ENCODE assay signal across 25 cellular contexts in the genomic region with DNA sequence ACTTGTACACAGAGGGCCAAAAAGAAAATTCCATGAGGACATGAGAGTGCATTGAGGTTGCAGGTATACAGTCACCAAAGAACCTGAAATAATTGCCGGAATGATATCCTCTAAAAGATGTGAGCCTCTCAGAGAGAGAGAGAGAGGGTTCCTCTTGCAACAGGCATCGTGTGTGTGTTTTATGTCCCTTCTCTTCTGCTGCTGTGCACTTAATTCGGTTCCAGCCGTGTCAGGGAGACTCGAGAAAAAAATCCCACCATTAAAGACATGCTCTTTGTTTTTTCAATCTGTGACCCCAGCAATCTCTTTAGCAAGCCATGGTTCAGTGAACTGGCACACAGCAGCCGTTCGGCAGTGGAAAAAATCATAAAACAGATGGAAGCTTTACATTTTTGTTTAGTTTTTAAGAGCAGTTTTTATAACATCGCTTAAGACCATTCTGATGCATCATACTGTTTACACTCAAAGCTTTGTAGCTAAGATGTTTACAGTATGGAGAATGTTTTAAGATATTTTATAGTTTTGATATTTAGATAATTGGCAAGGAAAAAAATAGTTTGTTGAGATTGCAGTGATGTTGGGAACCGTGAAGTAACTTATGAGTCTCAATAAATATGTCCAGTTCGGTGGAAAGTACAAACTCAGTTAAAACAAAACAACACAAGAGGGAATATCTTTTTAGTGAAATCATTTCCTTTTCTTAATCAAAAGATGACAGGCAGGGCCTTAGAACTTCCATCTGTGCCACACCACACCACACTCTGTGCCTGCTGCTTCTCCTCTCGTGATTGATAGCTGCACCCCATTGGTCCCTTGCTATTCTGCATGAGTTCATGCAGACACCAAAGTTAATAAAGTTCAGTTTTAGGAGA. TPM values are rescaled to one million over a fixed set of nuclear protein-coding genes. Genes with fewer than 3 reads are reported as not detected.
DNase-seq lines count a peak whose midpoint lies in the region; ATAC-seq, FAIRE-seq and TF ChIP-seq lines count a peak whose summit lies in the region.
"Had no signal": no experiment of that assay in that cellular context is flagged by ENCODE, and none has a peak within 500 bp of the region (broad histone marks: within the 10 kb centered on the region; RNA-seq: fewer than 3 reads in every experiment).

No MANE protein-coding gene starts in this region.

- no peak for FAIRE-seq in pancreas (lab: Jason Lieb, UNC)
- FAIRE-seq: TTC549 had no signal

- ATAC-seq in GM21447 (IDR thresholded peaks at IDR 0.05; ENCODE audit: unreplicated experiment) (no peak), GM21529 (IDR thresholded peaks at IDR 0.05; ENCODE audit: unreplicated experiment) (no peak), pancreas (no peak)
- ATAC-seq: activated CD8-positive, alpha-beta memory T cell treated with anti-CD3 and anti-CD28 coated beads, Interleukin-2, amount 10 ng/mL, durations not matched to agents 7 days and 5 days; activated T-helper 17 cell treated with anti-CD3 and anti-CD28 coated beads, Interleukin-2, amount 50 U/mL, for 72 hours; gastrocnemius medialis; stimulated activated memory B cell treated with anti-CD40 and anti-IgM and Interleukin-4, amounts not matched to agents 10 μg/mL and 1 μg/mL and 100 μg/mL, for 72 hours had no signal

- H3K4me3 Mint-ChIP-seq in nephron: no peak overlapping the region
- H3K4me3 Mint-ChIP-seq: activated CD8-positive, alpha-beta memory T cell treated with anti-CD3 and anti-CD28 coated beads, Interleukin-2, amount 10 ng/mL, durations not matched to agents 7 days and 5 days; activated T-helper 17 cell treated with anti-CD3 and anti-CD28 coated beads, Interleukin-2, amount 50 U/mL, for 72 hours; CD14-positive monocyte; stimulated activated memory B cell treated with anti-CD40 and anti-IgM and Interleukin-4, amounts not matched to agents 10 μg/mL and 1 μg/mL and 100 μg/mL, for 72 hours had no signal

- peak overlapping the region; percentile 53 to 66 (median 56) for H3K27ac Mint-ChIP-seq in nephron
- H3K27ac Mint-ChIP-seq: activated CD8-positive, alpha-beta memory T cell treated with anti-CD3 and anti-CD28 coated beads, Interleukin-2, amount 10 ng/mL, durations not matched to agents 7 days and 5 days; activated T-helper 17 cell treated with anti-CD3 and anti-CD28 coated beads, Interleukin-2, amount 50 U/mL, for 72 hours; CD14-positive monocyte; stimulated activated memory B cell treated with anti-CD40 and anti-IgM and Interleukin-4, amounts not matched to agents 10 μg/mL and 1 μg/mL and 100 μg/mL, for 72 hours had no signal

- H3K4me3 ChIP-seq in left ventricle myocardium inferior: no peak overlapping the region
- H3K4me3 ChIP-seq in pancreas: no peak overlapping the region
- H3K4me3 ChIP-seq: gastrocnemius medialis, tibial artery had no signal

- H3K27me3 ChIP-seq in left ventricle myocardium inferior (ENCODE audit: low read depth): peaks cover 11% of the 10 kb centered on the region
- H3K27me3 ChIP-seq in pancreas: no peaks in the 10 kb centered on the region
- H3K27me3 ChIP-seq: gastrocnemius medialis, tibial artery had no signal

- peaks cover 14% of the 10 kb centered on the region for H3K4me1 Mint-ChIP-seq in nephron
- H3K4me1 Mint-ChIP-seq: activated CD8-positive, alpha-beta memory T cell treated with anti-CD3 and anti-CD28 coated beads, Interleukin-2, amount 10 ng/mL, durations not matched to agents 7 days and 5 days; activated T-helper 17 cell treated with anti-CD3 and anti-CD28 coated beads, Interleukin-2, amount 50 U/mL, for 72 hours; CD14-positive monocyte; stimulated activated memory B cell treated with anti-CD40 and anti-IgM and Interleukin-4, amounts not matched to agents 10 μg/mL and 1 μg/mL and 100 μg/mL, for 72 hours had no signal

- H3K9me3 Mint-ChIP-seq in nephron: no peaks in the 10 kb centered on the region
- H3K9me3 Mint-ChIP-seq: activated T-helper 17 cell treated with anti-CD3 and anti-CD28 coated beads, Interleukin-2, amount 50 U/mL, for 72 hours had no signal

- H3K27me3 Mint-ChIP-seq in nephron (ENCODE audit: low read depth): no peaks in the 10 kb centered on the region
- H3K27me3 Mint-ChIP-seq: activated CD8-positive, alpha-beta memory T cell treated with anti-CD3 and anti-CD28 coated beads, Interleukin-2, amount 10 ng/mL, durations not matched to agents 7 days and 5 days; activated T-helper 17 cell treated with anti-CD3 and anti-CD28 coated beads, Interleukin-2, amount 50 U/mL, for 72 hours; stimulated activated memory B cell treated with anti-CD40 and anti-IgM and Interleukin-4, amounts not matched to agents 10 μg/mL and 1 μg/mL and 100 μg/mL, for 72 hours had no signal

- H3K4me1 ChIP-seq in left ventricle myocardium inferior (no peaks in the 10 kb centered on the region), pancreas (no peaks in the 10 kb centered on the region)
- H3K4me1 ChIP-seq: gastrocnemius medialis, tibial artery had no signal

- DNase-seq in NCI-H82 (lab: John Stamatoyannopoulos, UW) (peak; percentile 68), NCI-H82 treated with DMSO at 0.1 percent for 48 hours (lab: John Stamatoyannopoulos, UW; ENCODE audit: unreplicated experiment) (no peak), left ventricle myocardium inferior (no peak), pancreas (no peak)
- DNase-seq: 8988T; activated CD4-positive, alpha-beta T cell treated with anti-CD3 and anti-CD28 coated beads for 4 hours; activated CD8-positive, alpha-beta memory T cell treated with anti-CD3 and anti-CD28 coated beads, Interleukin-2, amount 10 ng/mL, durations not matched to agents 7 days and 5 days; cortex of kidney; gastrocnemius medialis; GF-D8; IMR-90; NCI-H1436 treated with DMSO at 0.1 percent for 48 hours; NCI-H226; SW 1271 had no signal

- WGBS in pancreas, 2 donors: 53 to 58% methylated on average over 11 of the region's 11 CpGs

- H3K36me3 ChIP-seq in left ventricle myocardium inferior: no peaks in the 10 kb centered on the region
- no peaks in the 10 kb centered on the region for H3K36me3 ChIP-seq in pancreas
- H3K36me3 ChIP-seq: gastrocnemius medialis, tibial artery had no signal

- H3K36me3 Mint-ChIP-seq in nephron (ENCODE audit: low read depth): no peaks in the 10 kb centered on the region
- H3K36me3 Mint-ChIP-seq: activated CD8-positive, alpha-beta memory T cell treated with anti-CD3 and anti-CD28 coated beads, Interleukin-2, amount 10 ng/mL, durations not matched to agents 7 days and 5 days; CD14-positive monocyte; stimulated activated memory B cell treated with anti-CD40 and anti-IgM and Interleukin-4, amounts not matched to agents 10 μg/mL and 1 μg/mL and 100 μg/mL, for 72 hours had no signal

- H3K27ac ChIP-seq in angular gyrus (ENCODE audit: low read depth, low read length) (peak overlapping the region; percentile 7), left ventricle myocardium inferior (replicated peaks) (no peak overlapping the region), pancreas (no peak overlapping the region)
- H3K27ac ChIP-seq: gastrocnemius medialis, HL-60, tibial artery had no signal

- intact Hi-C loops in left ventricle myocardium inferior (cut with micrococcal nuclease): no loop called here
- intact Hi-C loops in pancreas (cut with DNase I): no loop called here

- TF ChIP-seq CTCF in nephron (IDR thresholded peaks at IDR 0.05; ENCODE audit: unreplicated experiment in 3 of 3) (no peak), left ventricle myocardium inferior (IDR thresholded peaks at IDR 0.05; ENCODE audit: borderline replicate concordance) (no peak), pancreas (IDR thresholded peaks at IDR 0.05) (no peak)

- H3K9me3 ChIP-seq in left ventricle myocardium inferior (replicated peaks) (no peaks in the 10 kb centered on the region), pancreas (no peaks in the 10 kb centered on the region)
- H3K9me3 ChIP-seq: gastrocnemius medialis, tibial artery had no signal

RNA-seq across cellular contexts. Expression of a gene that starts 31.2 kb away (rescaled TPM):
- total RNA-seq in left ventricle myocardium inferior: 4.0 TPM
- 1 to 10 TPM in 1 of 6 donors, under 1 TPM in 5; 0.06 to 1.7 (median 0.25) TPM for total RNA-seq in pancreas
- polyA plus RNA-seq in pancreas: under 1 TPM; 0.08 to 0.09 TPM
- total RNA-seq: activated CD8-positive, alpha-beta memory T cell treated with anti-CD3 and anti-CD28 coated beads, Interleukin-2, amount 10 ng/mL, durations not matched to agents 7 days and 5 days; activated T-helper 17 cell treated with anti-CD3 and anti-CD28 coated beads, Interleukin-2, amount 50 U/mL, for 72 hours; IMR-90; MCF 10A had no signal
- polyA plus RNA-seq: CD14-positive monocyte, IMR-90 had no signal
